ENCODE assay signal across 28 cellular contexts in genomic region chr10:70360215-70360614, GRCh38.
"Had no signal": no experiment of that assay in that cellular context is flagged by ENCODE, and none has a peak within 500 bp of the region (broad histone marks: within the 10 kb centered on the region; RNA-seq: fewer than 3 reads in every experiment).

No MANE protein-coding gene starts in this region.

- H3K4me1 ChIP-seq: foreskin keratinocyte had no signal

- H3K27me3 Mint-ChIP-seq: activated CD4-positive, alpha-beta memory T cell treated with anti-CD3 and anti-CD28 coated beads for 36 hours; activated CD4-positive, alpha-beta T cell treated with anti-CD3 and anti-CD28 coated beads for 36 hours; activated CD4-positive, alpha-beta T cell treated with anti-CD3 and anti-CD28 coated beads, Interleukin-2, amount 10 ng/mL, durations not matched to agents 24 days and 14 days; activated CD8-positive, alpha-beta memory T cell treated with anti-CD3 and anti-CD28 coated beads, Interleukin-2, amount 10 ng/mL, durations not matched to agents 7 days and 5 days; activated naive CD4-positive, alpha-beta T cell treated with anti-CD3 and anti-CD28 coated beads, Interleukin-2, amount 10 ng/mL, durations not matched to agents 7 days and 5 days had no signal

- H3K4me3 Mint-ChIP-seq: activated CD4-positive, alpha-beta memory T cell treated with anti-CD3 and anti-CD28 coated beads for 36 hours; activated CD4-positive, alpha-beta T cell treated with anti-CD3 and anti-CD28 coated beads for 36 hours; activated CD4-positive, alpha-beta T cell treated with anti-CD3 and anti-CD28 coated beads, Interleukin-2, amount 10 ng/mL, durations not matched to agents 24 days and 14 days; activated CD8-positive, alpha-beta memory T cell treated with anti-CD3 and anti-CD28 coated beads, Interleukin-2, amount 10 ng/mL, durations not matched to agents 7 days and 5 days; activated CD8-positive, alpha-beta T cell treated with anti-CD3 and anti-CD28 coated beads, Interleukin-2, amount 10 ng/mL, durations not matched to agents 7 days and 5 days; activated naive CD4-positive, alpha-beta T cell treated with anti-CD3 and anti-CD28 coated beads, Interleukin-2, amount 10 ng/mL, durations not matched to agents 7 days and 5 days; activated T-helper 1 cell treated with anti-CD3 and anti-CD28 coated beads, Interleukin-12 subunit alpha, Interleukin-12 subunit beta, Interleukin-2, Interleukin-4 antibody, amounts not matched to agents 30 ng/mL and 10 ng/mL and 1 ng/mL, durations not matched to agents 14 hours and 24 hours and 36 hours; brain; effector memory CD8-positive, alpha-beta T cell had no signal

- H3K27ac Mint-ChIP-seq: activated CD4-positive, alpha-beta memory T cell treated with anti-CD3 and anti-CD28 coated beads for 36 hours; activated CD4-positive, alpha-beta T cell treated with anti-CD3 and anti-CD28 coated beads for 36 hours; activated CD4-positive, alpha-beta T cell treated with anti-CD3 and anti-CD28 coated beads, Interleukin-2, amount 10 ng/mL, durations not matched to agents 24 days and 14 days; activated CD8-positive, alpha-beta memory T cell treated with anti-CD3 and anti-CD28 coated beads, Interleukin-2, amount 10 ng/mL, durations not matched to agents 7 days and 5 days; activated CD8-positive, alpha-beta T cell treated with anti-CD3 and anti-CD28 coated beads, Interleukin-2, amount 10 ng/mL, durations not matched to agents 7 days and 5 days; activated naive CD4-positive, alpha-beta T cell treated with anti-CD3 and anti-CD28 coated beads, Interleukin-2, amount 10 ng/mL, durations not matched to agents 7 days and 5 days; activated naive CD4-positive, alpha-beta T cell treated with anti-CD3 and anti-CD28 coated beads, Interleukin-2, amount 50 U/mL, for 72 hours; activated T-helper 1 cell treated with anti-CD3 and anti-CD28 coated beads, Interleukin-12 subunit alpha, Interleukin-12 subunit beta, Interleukin-2, Interleukin-4 antibody, amounts not matched to agents 30 ng/mL and 10 ng/mL and 1 ng/mL, durations not matched to agents 14 hours and 24 hours and 36 hours; brain had no signal

- H3K27me3 ChIP-seq: ascending aorta, esophagus muscularis mucosa, foreskin keratinocyte, gastrocnemius medialis, heart left ventricle had no signal

- H3K4me3 ChIP-seq: ascending aorta, esophagus muscularis mucosa, gastrocnemius medialis, heart left ventricle had no signal

- H3K36me3 Mint-ChIP-seq: activated CD4-positive, alpha-beta memory T cell treated with anti-CD3 and anti-CD28 coated beads for 36 hours; activated naive CD4-positive, alpha-beta T cell treated with anti-CD3 and anti-CD28 coated beads, Interleukin-2, amount 10 ng/mL, durations not matched to agents 7 days and 5 days; activated naive CD4-positive, alpha-beta T cell treated with anti-CD3 and anti-CD28 coated beads, Interleukin-2, amount 50 U/mL, for 72 hours had no signal

- H3K27ac ChIP-seq: ascending aorta, esophagus muscularis mucosa, foreskin keratinocyte, gastrocnemius medialis, heart left ventricle had no signal

- DNase-seq: activated CD4-positive, alpha-beta memory T cell treated with anti-CD3 and anti-CD28 coated beads for 36 hours; activated CD4-positive, alpha-beta T cell treated with anti-CD3 and anti-CD28 coated beads for 36 hours; activated CD4-positive, alpha-beta T cell treated with anti-CD3 and anti-CD28 coated beads, Interleukin-2, amount 10 ng/mL, durations not matched to agents 24 days and 14 days; activated CD4-positive, CD25-positive, alpha-beta regulatory T cell; activated CD4-positive, CD25-positive, alpha-beta regulatory T cell treated with anti-CD3 and anti-CD28 coated beads, Interleukin-2, amount 50 U/mL, for 72 hours; activated CD8-positive, alpha-beta memory T cell treated with anti-CD3 and anti-CD28 coated beads, Interleukin-2, amount 10 ng/mL, durations not matched to agents 7 days and 5 days; activated CD8-positive, alpha-beta memory T cell treated with anti-CD3 and anti-CD28 coated beads, Interleukin-2, amount 50 U/mL, for 4 hours; activated CD8-positive, alpha-beta T cell treated with anti-CD3 and anti-CD28 coated beads, Interleukin-2, amount 10 ng/mL, durations not matched to agents 7 days and 5 days; activated gamma-delta T cell; activated naive CD4-positive, alpha-beta T cell; activated naive CD4-positive, alpha-beta T cell treated with anti-CD3 and anti-CD28 coated beads, Interleukin-2, amount 10 ng/mL, durations not matched to agents 7 days and 5 days; activated T-cell treated with anti-CD3 and anti-CD28 coated beads, Interleukin-2, amount 50 U/mL, for 1 hour; activated T-cell treated with anti-CD3 and anti-CD28 coated beads, Interleukin-2, amount 50 U/mL, for 48 hours; cortex of kidney; dermis blood vessel endothelial cell; effector CD4-positive, alpha-beta T cell; effector memory CD8-positive, alpha-beta T cell; erythroblast; foreskin keratinocyte; gastrocnemius medialis; glutamatergic neuron; T-helper 2 cell had no signal

- H3K36me3 ChIP-seq: ascending aorta, esophagus muscularis mucosa, gastrocnemius medialis, heart left ventricle had no signal

- ATAC-seq: activated CD4-positive, alpha-beta T cell treated with anti-CD3 and anti-CD28 coated beads for 36 hours; activated CD8-positive, alpha-beta memory T cell treated with anti-CD3 and anti-CD28 coated beads, Interleukin-2, amount 10 ng/mL, durations not matched to agents 7 days and 5 days; activated CD8-positive, alpha-beta T cell treated with anti-CD3 and anti-CD28 coated beads, Interleukin-2, amount 10 ng/mL, durations not matched to agents 7 days and 5 days; activated naive CD4-positive, alpha-beta T cell treated with anti-CD3 and anti-CD28 coated beads, Interleukin-2, amount 50 U/mL, for 72 hours; effector memory CD8-positive, alpha-beta T cell; foreskin keratinocyte; gastrocnemius medialis; heart left ventricle had no signal

- H3K9me3 ChIP-seq: ascending aorta, esophagus muscularis mucosa, gastrocnemius medialis, heart left ventricle had no signal

- H3K9me3 Mint-ChIP-seq: activated CD4-positive, alpha-beta memory T cell treated with anti-CD3 and anti-CD28 coated beads for 36 hours; activated CD4-positive, alpha-beta T cell treated with anti-CD3 and anti-CD28 coated beads, Interleukin-2, amount 10 ng/mL, durations not matched to agents 24 days and 14 days; activated naive CD4-positive, alpha-beta T cell treated with anti-CD3 and anti-CD28 coated beads, Interleukin-2, amount 10 ng/mL, durations not matched to agents 7 days and 5 days; activated naive CD4-positive, alpha-beta T cell treated with anti-CD3 and anti-CD28 coated beads, Interleukin-2, amount 50 U/mL, for 72 hours; activated T-helper 1 cell treated with anti-CD3 and anti-CD28 coated beads, Interleukin-12 subunit alpha, Interleukin-12 subunit beta, Interleukin-2, Interleukin-4 antibody, amounts not matched to agents 30 ng/mL and 10 ng/mL and 1 ng/mL, durations not matched to agents 14 hours and 24 hours and 36 hours; effector memory CD8-positive, alpha-beta T cell had no signal
